In the genomic region with DNA sequence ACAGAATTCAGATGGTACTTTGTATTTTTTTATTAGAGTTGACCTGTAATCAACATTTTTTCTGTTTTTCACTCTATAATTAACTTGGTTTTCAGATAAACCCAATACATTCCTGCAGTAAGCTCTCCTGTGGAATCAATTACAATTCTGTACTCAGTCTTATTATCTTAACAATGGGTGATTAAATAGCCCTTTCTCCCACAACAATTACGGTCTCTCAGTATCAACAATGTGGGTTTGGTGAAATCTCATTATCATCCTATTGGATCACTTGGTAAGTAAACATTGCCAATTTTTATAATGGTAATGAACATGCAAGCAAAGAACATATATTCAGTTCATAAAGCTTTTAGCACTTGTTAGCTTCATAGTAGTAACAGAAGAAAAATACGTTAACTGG, we compare ENCODE assay signal across 13 cellular contexts.
DNase-seq lines count a peak whose midpoint lies in the region; ATAC-seq, FAIRE-seq and TF ChIP-seq lines count a peak whose summit lies in the region.
"Had no signal": no experiment of that assay in that cellular context is flagged by ENCODE, and none has a peak within 500 bp of the region (broad histone marks: within the 10 kb centered on the region; RNA-seq: fewer than 3 reads in every experiment).

No MANE protein-coding gene starts in this region.

- H2BK5ac ChIP-seq in H1 (ENCODE audit: low read depth, low read length) (no peak overlapping the region), mesendoderm (ENCODE audit: low read length) (no peak overlapping the region)

- H3K9me3 ChIP-seq in HUES6 (ENCODE audit: control insufficient read depth, insufficient read depth, low read depth, low read length), result no peaks in the 10 kb centered on the region; the same call in 1 of the 2 replicates
- H3K9me3 ChIP-seq in H1 (ENCODE audit: insufficient read depth in 2 of 2, low read depth in 1 of 2, low read length in 1 of 2), result no peaks in the 10 kb centered on the region
- H3K9me3 ChIP-seq in right atrium auricular region, result no peaks in the 10 kb centered on the region
- H3K9me3 ChIP-seq: BLaER1 treated with 17β-estradiol and CSF1 and Interleukin-3, amounts not matched to agents 10 nM and 100 nM; HAP-1 had no signal

- H3K79me1 ChIP-seq in H1 (ENCODE audit: low read depth, low read length) (no peaks in the 10 kb centered on the region), mesendoderm (ENCODE audit: low read length) (no peaks in the 10 kb centered on the region)

- H3K4ac ChIP-seq in H1 (replicated peaks; ENCODE audit: insufficient read length, low read depth, low read length) (no peak overlapping the region), mesendoderm (ENCODE audit: low read depth, low read length) (no peak overlapping the region)

- H3K4me3 ChIP-seq in HUES6 (ENCODE audit: low read depth, low read length), result peak overlapping the region; percentile 7; the same call in 1 of the 2 replicates
- peak overlapping the region in 1 of 4 experiments; percentile 38; a peak in 1 of 8 replicates for H3K4me3 ChIP-seq in H1 (ENCODE audit: extremely low read depth in 1 of 4, insufficient read depth in 2 of 4, low read depth in 3 of 4, low read length in 4 of 4)
- H3K4me3 ChIP-seq in mesendoderm (ENCODE audit: low read length), result no peak overlapping the region
- no peak overlapping the region for H3K4me3 ChIP-seq in right atrium auricular region
- H3K4me3 ChIP-seq: BLaER1 treated with 17β-estradiol and CSF1 and Interleukin-3, amounts not matched to agents 10 nM and 100 nM; HAP-1; K562 had no signal

- H2BK120ac ChIP-seq in H1 (replicated peaks; ENCODE audit: low read depth, low read length) (no peak overlapping the region), mesendoderm (ENCODE audit: low read depth, low read length) (no peak overlapping the region)

- no peak overlapping the region for H3K23ac ChIP-seq in H1 (ENCODE audit: insufficient read length)
- no peak overlapping the region for H3K23ac ChIP-seq in mesendoderm (ENCODE audit: low read length)

- H3K4me2 ChIP-seq in H1 (ENCODE audit: insufficient read depth in 1 of 2, low read depth in 2 of 2, low read length in 2 of 2) (peak overlapping the region in 1 of 2 experiments; percentile 53; a peak in 2 of 4 replicates), mesendoderm (ENCODE audit: low read length) (no peak overlapping the region)
- H3K4me2 ChIP-seq: BLaER1 treated with 17β-estradiol and CSF1 and Interleukin-3, amounts not matched to agents 10 nM and 100 nM had no signal

- H4K20me1 ChIP-seq in H1 (replicated peaks in 1 of 2; ENCODE audit: control insufficient read depth in 1 of 2, insufficient read depth in 2 of 2, low read length in 2 of 2), result no peaks in the 10 kb centered on the region
- H4K20me1 ChIP-seq: BLaER1 treated with 17β-estradiol and CSF1 and Interleukin-3, amounts not matched to agents 10 nM and 100 nM had no signal

- WGBS in H1 (ENCODE audit: extremely low coverage in 1 of 2, insufficient coverage in 1 of 2, insufficient read length in 1 of 2, insufficient replicate concordance in 2 of 2, low coverage in 1 of 2, low lambda C conversion rate in 2 of 2, missing lambda C conversion rate in 1 of 2), 2 experiments, result 20% methylated on average over 2 of the region's 2 CpGs; no CpG with 5 or more reads in 1 of the 2 experiments
- WGBS in mesendoderm (ENCODE audit: extremely low coverage, insufficient coverage, low lambda C conversion rate), result no CpG with 5 or more reads among the region's 2 CpGs

- no peak for DNase-seq in D721Med (ENCODE audit: insufficient read length, low spot score)
- no peak for DNase-seq in H1 (ENCODE audit: low read depth in 1 of 2, low spot score in 2 of 2)
- DNase-seq in mesendoderm, result peak; percentile 22
- DNase-seq in right atrium auricular region (ENCODE audit: low spot score), result no peak
- no peak for DNase-seq in NK-92 (lab: John Stamatoyannopoulos, UW; ENCODE audit: unreplicated experiment)
- DNase-seq: CD4-positive, CD25-positive, alpha-beta regulatory T cell; DMS 273 treated with DMSO at 0.1 percent for 48 hours had no signal

- no peaks in the 10 kb centered on the region for H3K36me3 ChIP-seq in HUES6 (ENCODE audit: control insufficient read depth, insufficient read depth, low read length)
- no peaks in the 10 kb centered on the region for H3K36me3 ChIP-seq in H1 (ENCODE audit: control insufficient read depth in 2 of 4, insufficient read depth in 4 of 4, low read length in 3 of 4)
- no peaks in the 10 kb centered on the region for H3K36me3 ChIP-seq in mesendoderm (ENCODE audit: control insufficient read depth, insufficient read depth, low read length)
- no peaks in the 10 kb centered on the region for H3K36me3 ChIP-seq in right atrium auricular region
- H3K36me3 ChIP-seq: BLaER1 treated with 17β-estradiol and CSF1 and Interleukin-3, amounts not matched to agents 10 nM and 100 nM; HAP-1 had no signal

- POLR2A ChIA-PET in H1 (lab: Charles Lee; ENCODE audit: partially characterized antibody), result interaction anchor here (1.3 to 2.6 kb wide), 5 partner anchors 10 to 31 kb away, joined by 5 to 12 read pairs (median 7); no protein-coding TSS in a partner anchor

- TF ChIP-seq RAD21 in H1 (IDR thresholded peaks at IDR 0.05 in 1 of 2, conservative IDR thresholded peaks at IDR 0.05 in 1 of 2; ENCODE audit: low read depth in 2 of 2, low read length in 2 of 2), result no peak

- H3K56ac ChIP-seq in H1 (replicated peaks; ENCODE audit: insufficient read length, low read depth, low read length) (no peak overlapping the region), mesendoderm (ENCODE audit: low read length) (no peak overlapping the region)

- H3K9ac ChIP-seq in HUES6 (ENCODE audit: low read length) (no peak overlapping the region), H1 (replicated peaks in 1 of 4; ENCODE audit: extremely low read depth in 1 of 4, low read depth in 3 of 4, low read length in 3 of 4) (no peak overlapping the region), mesendoderm (ENCODE audit: low read length) (no peak overlapping the region)
- H3K9ac ChIP-seq: BLaER1 treated with 17β-estradiol and CSF1 and Interleukin-3, amounts not matched to agents 10 nM and 100 nM had no signal

- no peak overlapping the region for H4K8ac ChIP-seq in H1 (ENCODE audit: extremely low read depth, insufficient read depth, low read length)
- no peak overlapping the region for H4K8ac ChIP-seq in mesendoderm (ENCODE audit: low read depth, low read length)

- H3K27me3 ChIP-seq in HUES6 (ENCODE audit: control insufficient read depth, insufficient read depth, low read length), result no peaks in the 10 kb centered on the region
- H3K27me3 ChIP-seq in H1 (replicated peaks in 1 of 4; ENCODE audit: control insufficient read depth in 3 of 4, extremely low read depth in 1 of 4, insufficient read depth in 3 of 4, low read length in 3 of 4), result no peaks in the 10 kb centered on the region
- H3K27me3 ChIP-seq in mesendoderm (ENCODE audit: insufficient read depth, low read length, poor library complexity), result no peaks in the 10 kb centered on the region
- H3K27me3 ChIP-seq in right atrium auricular region, result no peaks in the 10 kb centered on the region
- H3K27me3 ChIP-seq: BLaER1 treated with 17β-estradiol and CSF1 and Interleukin-3, amounts not matched to agents 10 nM and 100 nM had no signal

- H2AK5ac ChIP-seq in H1 (ENCODE audit: low read depth, low read length) (no peak overlapping the region), mesendoderm (ENCODE audit: low read length) (no peak overlapping the region)

- peak in 1 of 2 experiments; percentile 9; a peak in 1 of 3 replicates for TF ChIP-seq EP300 in H1 (IDR thresholded peaks at IDR 0.05; ENCODE audit: borderline replicate concordance in 1 of 2, low read depth in 2 of 2, low read length in 2 of 2)

- H3K18ac ChIP-seq in H1 (ENCODE audit: extremely low read depth, low read length) (no peak overlapping the region), mesendoderm (ENCODE audit: low read length) (no peak overlapping the region)

- TF ChIP-seq CTCF in D721Med (IDR thresholded peaks at IDR 0.05; ENCODE audit: insufficient read depth, missing control alignments) (no peak), H1 (IDR thresholded peaks at IDR 0.05; ENCODE audit: control extremely low read depth in 1 of 3, insufficient read depth in 1 of 3, low read depth in 1 of 3, low read length in 3 of 3) (no peak), right atrium auricular region (IDR thresholded peaks at IDR 0.05) (no peak)

- no peak overlapping the region for H2BK12ac ChIP-seq in H1 (ENCODE audit: low read depth, low read length)

- TF ChIP-seq POLR2A in H1 (IDR thresholded peaks at IDR 0.05; ENCODE audit: control extremely low read depth in 1 of 2, low read depth in 2 of 2, low read length in 2 of 2), result no peak

- H4K5ac ChIP-seq in H1 (ENCODE audit: insufficient read length, low read depth, low read length) (no peak overlapping the region), mesendoderm (ENCODE audit: low read length) (no peak overlapping the region)

- no peak overlapping the region for H2AFZ ChIP-seq in H1 (ENCODE audit: low read length)

- H4K91ac ChIP-seq in H1 (replicated peaks; ENCODE audit: insufficient read length, low read length), result no peak overlapping the region

- H3K23me2 ChIP-seq in H1 (ENCODE audit: low read depth, low read length), result no peaks in the 10 kb centered on the region

- H2BK20ac ChIP-seq in H1 (ENCODE audit: low read length), result no peak overlapping the region

- peak; percentile 11 for FAIRE-seq in D721Med (lab: Jason Lieb, UNC)
- FAIRE-seq in H1 (lab: Jason Lieb, UNC), result peak; percentile 19
- FAIRE-seq: K562 had no signal

- H3K4me1 ChIP-seq in HUES6 (ENCODE audit: control insufficient read depth, insufficient read depth, low read length) (peaks cover 46% of the 10 kb centered on the region), H1 (replicated peaks in 1 of 4; ENCODE audit: control insufficient read depth in 3 of 4, insufficient read depth in 4 of 4, low read length in 3 of 4) (peaks cover 0 to 19% (median 10%) of the 10 kb centered on the region in 4 experiments; a peak in 5 of 7 replicates), mesendoderm (ENCODE audit: control insufficient read depth, low read depth, low read length) (no peaks in the 10 kb centered on the region), right atrium auricular region (no peaks in the 10 kb centered on the region)
- H3K4me1 ChIP-seq: BLaER1 treated with 17β-estradiol and CSF1 and Interleukin-3, amounts not matched to agents 10 nM and 100 nM had no signal

- CTCF ChIA-PET in H1 (lab: Charles Lee; ENCODE audit: partially characterized antibody), result interaction anchor here (0.7 kb wide), 1 partner anchor 33 kb away, joined by 3 read pairs; no protein-coding TSS in a partner anchor

- H3K27ac ChIP-seq in HUES6 (ENCODE audit: low read depth, low read length) (peak overlapping the region; percentile 30; the same call in 1 of the 2 replicates), H1 (ENCODE audit: low read depth, low read length) (no peak overlapping the region), mesendoderm (ENCODE audit: low read depth, low read length) (no peak overlapping the region), right atrium auricular region (no peak overlapping the region)
- H3K27ac ChIP-seq: 22Rv1; BLaER1 treated with 17β-estradiol and CSF1 and Interleukin-3, amounts not matched to agents 10 nM and 100 nM had no signal

- no peaks in the 10 kb centered on the region for H3K79me2 ChIP-seq in H1 (ENCODE audit: control insufficient read depth in 1 of 2, insufficient read depth in 2 of 2, low read length in 2 of 2)
- H3K79me2 ChIP-seq in mesendoderm (ENCODE audit: control insufficient read depth, insufficient read depth, low read length), result no peaks in the 10 kb centered on the region

- H2BK15ac ChIP-seq in H1 (ENCODE audit: low read length) (no peak overlapping the region), mesendoderm (replicated peaks; ENCODE audit: low read depth) (no peak overlapping the region)

- no peak overlapping the region for H3K14ac ChIP-seq in H1 (ENCODE audit: insufficient read length)

- ATAC-seq in HG02588 (IDR thresholded peaks at IDR 0.05; ENCODE audit: unreplicated experiment), result no peak
- ATAC-seq: K562 had no signal
